Comparison of ENCODE assay signal across 19 cellular contexts in genomic region chr6:1635305-1636010, GRCh38. TPM values are rescaled to one million over a fixed set of nuclear protein-coding genes. Genes with fewer than 3 reads are reported as not detected.
A peak's percentile ranks its signal among the peaks of the same experiment; 100 is the strongest.
DNase-seq lines count a peak whose midpoint lies in the region; FAIRE-seq and TF ChIP-seq lines count a peak whose summit lies in the region.
"Had no signal": no experiment of that assay in that cellular context is flagged by ENCODE, and none has a peak within 500 bp of the region (broad histone marks: within the 10 kb centered on the region; RNA-seq: fewer than 3 reads in every experiment).

No MANE protein-coding gene starts in this region.

- H3K27me3 Mint-ChIP-seq in T-helper 2 cell treated with Interferon-gamma antibody and Interleukin-4, amounts not matched to agents 5 μg/mL and 100 μg/mL, for 36 hours (ENCODE audit: low read depth): peaks cover 5% of the 10 kb centered on the region

- TF ChIP-seq CTCF in kidney (IDR thresholded peaks at IDR 0.05; ENCODE audit: borderline replicate concordance, extremely low read depth, insufficient read depth): no peak

- no peak overlapping the region for H3K27ac Mint-ChIP-seq in T-helper 2 cell treated with Interferon-gamma antibody and Interleukin-4, amounts not matched to agents 5 μg/mL and 100 μg/mL, for 36 hours
- H3K27ac Mint-ChIP-seq: CD4-positive, alpha-beta T cell had no signal

- H3K36me3 Mint-ChIP-seq in T-helper 2 cell treated with Interferon-gamma antibody and Interleukin-4, amounts not matched to agents 5 μg/mL and 100 μg/mL, for 36 hours (ENCODE audit: low read depth): no peaks in the 10 kb centered on the region

- no peak overlapping the region for H3K9ac ChIP-seq in BLaER1 treated with 17β-estradiol and CSF1 and Interleukin-3, amounts not matched to agents 10 nM and 100 nM
- H3K9ac ChIP-seq in kidney (ENCODE audit: low read length in 2 of 2): no peak overlapping the region

- H3K4me3 ChIP-seq in BLaER1 treated with 17β-estradiol and CSF1 and Interleukin-3, amounts not matched to agents 10 nM and 100 nM: no peak overlapping the region
- no peak overlapping the region for H3K4me3 ChIP-seq in kidney (ENCODE audit: low read length in 2 of 2)

- no peak for FAIRE-seq in kidney (lab: Jason Lieb, UNC)
- FAIRE-seq: G401.6, GM12892 had no signal

- H3K4me1 Mint-ChIP-seq in T-helper 2 cell treated with Interferon-gamma antibody and Interleukin-4, amounts not matched to agents 5 μg/mL and 100 μg/mL, for 36 hours (ENCODE audit: low read depth): no peaks in the 10 kb centered on the region

- no peaks in the 10 kb centered on the region for H3K9me3 ChIP-seq in BLaER1 treated with 17β-estradiol and CSF1 and Interleukin-3, amounts not matched to agents 10 nM and 100 nM (replicated peaks in 1 of 11)
- no peaks in the 10 kb centered on the region for H3K9me3 ChIP-seq in kidney (ENCODE audit: control insufficient read depth in 1 of 2, low read length in 2 of 2)

- H3K4me2 ChIP-seq in BLaER1 treated with 17β-estradiol and CSF1 and Interleukin-3, amounts not matched to agents 10 nM and 100 nM: peak overlapping the region in 10 of 11 experiments; percentile 19 to 85 (median 63); a peak in 15 of 22 replicates

- no peaks in the 10 kb centered on the region for H3K9me3 Mint-ChIP-seq in T-helper 2 cell treated with Interferon-gamma antibody and Interleukin-4, amounts not matched to agents 5 μg/mL and 100 μg/mL, for 36 hours
- H3K9me3 Mint-ChIP-seq: CD4-positive, alpha-beta T cell had no signal

- H3K4me3 Mint-ChIP-seq in T-helper 2 cell treated with Interferon-gamma antibody and Interleukin-4, amounts not matched to agents 5 μg/mL and 100 μg/mL, for 36 hours: no peak overlapping the region
- H3K4me3 Mint-ChIP-seq: CD4-positive, alpha-beta T cell had no signal

- intact Hi-C loops in kidney (cut with DNase I): no loop called here

- no peak overlapping the region for H3K27ac ChIP-seq in BLaER1 treated with 17β-estradiol and CSF1 and Interleukin-3, amounts not matched to agents 10 nM and 100 nM
- H3K27ac ChIP-seq in caudate nucleus (ENCODE audit: low read depth, low read length) (peak overlapping the region; percentile 44), kidney (ENCODE audit: low read depth in 2 of 2, low read length in 2 of 2) (no peak overlapping the region)

- peaks cover 19 to 49% (median 34%) of the 10 kb centered on the region in 10 experiments for H3K4me1 ChIP-seq in BLaER1 treated with 17β-estradiol and CSF1 and Interleukin-3, amounts not matched to agents 10 nM and 100 nM
- H3K4me1 ChIP-seq in kidney (ENCODE audit: control insufficient read depth in 1 of 2, insufficient read depth in 1 of 2, low read depth in 1 of 2, low read length in 2 of 2): peaks cover 0 to 7% of the 10 kb centered on the region in 2 donors

- H3K27me3 ChIP-seq in BLaER1 treated with 17β-estradiol and CSF1 and Interleukin-3, amounts not matched to agents 10 nM and 100 nM: no peaks in the 10 kb centered on the region

- no peak for DNase-seq in caudate nucleus (lab: John Stamatoyannopoulos, UW)
- peak; percentile 64 for DNase-seq in kidney
- peak; percentile 47 for DNase-seq in retina
- no peak for DNase-seq in T-helper 2 cell treated with Interferon-gamma antibody and Interleukin-4, amounts not matched to agents 5 μg/mL and 100 μg/mL, for 36 hours (ENCODE audit: low spot score)
- no peak for DNase-seq in NCI-H2107 treated with DMSO at 0.1 percent for 48 hours (lab: John Stamatoyannopoulos, UW; ENCODE audit: unreplicated experiment)
- DNase-seq in NCI-H2029 (lab: John Stamatoyannopoulos, UW): no peak
- no peak for DNase-seq in HPDE6-E6E7 (ENCODE audit: extremely low spot score)
- DNase-seq: AML-193; CD4-positive, alpha-beta T cell; DMS79; KBM-7; NCI-H1048; NCI-H146; NCI-H226; NCI-H526 treated with DMSO at 0.1 percent for 48 hours had no signal

- H3K36me3 ChIP-seq in BLaER1 treated with 17β-estradiol and CSF1 and Interleukin-3, amounts not matched to agents 10 nM and 100 nM: no peaks in the 10 kb centered on the region; a peak in 1 of 22 replicates
- no peaks in the 10 kb centered on the region for H3K36me3 ChIP-seq in kidney (ENCODE audit: control insufficient read depth in 1 of 2, insufficient read depth in 2 of 2, low read length in 2 of 2)

- H4K20me1 ChIP-seq in BLaER1 treated with 17β-estradiol and CSF1 and Interleukin-3, amounts not matched to agents 10 nM and 100 nM: no peaks in the 10 kb centered on the region; a peak in 2 of 22 replicates

RNA-seq across cellular contexts. Expression of gene FOXC1, which starts 25.7 kb away (rescaled TPM):
- total RNA-seq in kidney: 58.5 TPM
- 18.0 TPM for polyA plus RNA-seq in kidney (ENCODE audit: insufficient read depth, low read depth, low replicate concordance)
- total RNA-seq: CD4-positive, alpha-beta T cell; OCI-LY7 had no signal

Comparison
In these comparisons a context has a peak if more than half of its experiments do, and no peak if none do; other contexts are left out.
1. DNase-seq: peak in kidney (single experiment) and retina (single experiment); none in caudate nucleus (0 of 61), T-helper 2 cell treated with Interferon-gamma antibody and Interleukin-4, amounts not matched to agents 5 μg/mL and 100 μg/mL, for 36 hours (single experiment), NCI-H2107 treated with DMSO at 0.1 percent for 48 hours (single experiment), NCI-H2029 (single experiment) and HPDE6-E6E7 (single experiment).